ENCODE assay signal across 9 cellular contexts in the genomic region with DNA sequence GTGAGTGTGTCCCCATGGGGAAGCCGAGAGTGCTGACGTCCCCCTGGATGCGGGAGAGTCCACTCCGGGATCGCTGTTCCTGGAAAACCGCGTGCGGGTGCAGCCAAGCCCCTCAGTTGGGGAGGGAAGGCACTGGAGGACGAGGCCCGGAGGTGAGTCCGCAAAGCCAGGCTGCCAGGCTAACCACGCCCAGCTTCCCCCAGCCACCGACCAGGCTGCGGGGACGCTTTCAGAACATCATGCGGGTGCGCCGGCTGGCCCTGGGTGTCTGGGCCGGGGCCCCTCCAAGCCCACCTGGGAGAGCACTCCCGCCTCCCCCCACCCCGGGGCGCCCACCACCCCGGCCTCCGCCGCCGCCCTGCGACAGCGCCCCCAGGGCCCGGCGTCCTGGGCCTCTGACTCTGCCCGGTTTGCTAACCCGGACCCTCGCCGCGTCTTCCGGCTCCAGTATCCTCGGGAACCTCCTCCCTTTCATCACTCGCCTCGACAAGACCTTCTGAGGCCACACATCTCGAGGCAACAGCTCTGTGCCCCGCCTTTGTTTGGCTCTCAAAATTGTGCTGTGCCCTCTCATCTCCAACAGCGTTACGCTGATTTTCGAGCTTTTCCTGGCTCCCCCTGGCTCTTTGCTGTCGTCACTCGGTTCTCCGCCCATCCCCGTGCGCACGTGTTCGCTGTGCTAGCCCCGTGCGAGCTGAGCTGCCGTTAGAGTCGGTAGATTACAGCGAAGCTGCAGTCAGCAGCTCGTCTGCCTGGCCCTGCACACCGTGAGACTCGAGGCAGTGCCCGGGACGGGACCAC. TPM values are rescaled to one million over a fixed set of nuclear protein-coding genes. Genes with fewer than 3 reads are reported as not detected.
A peak's percentile ranks its signal among the peaks of the same experiment; 100 is the strongest.
DNase-seq lines count a peak whose midpoint lies in the region; ATAC-seq and TF ChIP-seq lines count a peak whose summit lies in the region.
"Had no signal": no experiment of that assay in that cellular context is flagged by ENCODE, and none has a peak within 500 bp of the region (broad histone marks: within the 10 kb centered on the region; RNA-seq: fewer than 3 reads in every experiment).

No MANE protein-coding gene starts in this region.

- peak overlapping the region; percentile 69 for H2AFZ ChIP-seq in mammary epithelial cell (ENCODE audit: low read depth, low read length)

- no peaks in the 10 kb centered on the region for H3K9me3 Mint-ChIP-seq in osteocyte (ENCODE audit: unreplicated experiment)

- H3K27ac Mint-ChIP-seq in osteocyte (ENCODE audit: unreplicated experiment) = no peak overlapping the region

- WGBS in mammary epithelial cell (ENCODE audit: low coverage, missing lambda C conversion rate) = 38% methylated on average over 24 of the region's 61 CpGs

- H3K9ac ChIP-seq in mammary epithelial cell (ENCODE audit: insufficient read depth, low read length) = no peak overlapping the region

- POLR2A ChIA-PET in BJ (lab: Charles Lee) = no interaction called here

- H3K4me1 ChIP-seq in mammary epithelial cell (ENCODE audit: insufficient read depth, low read length) = peaks cover 4% of the 10 kb centered on the region

- H3K27me3 ChIP-seq in BJ (ENCODE audit: control insufficient read depth, insufficient read depth, low read length) (peaks cover 19% of the 10 kb centered on the region), mammary epithelial cell (ENCODE audit: insufficient read depth, low read length) (no peaks in the 10 kb centered on the region)

- dilution Hi-C loops in mammary epithelial cell (cut with HindIII; ENCODE audit: low sequenced_read_pairs) = no loop called here

- peaks cover 43% of the 10 kb centered on the region for H3K27me3 Mint-ChIP-seq in osteocyte (ENCODE audit: unreplicated experiment)

- ATAC-seq in GM18870 (IDR thresholded peaks at IDR 0.05; ENCODE audit: unreplicated experiment) = no peak

- H3K4me3 Mint-ChIP-seq in osteocyte (ENCODE audit: unreplicated experiment) = no peak overlapping the region

- H3K4me3 ChIP-seq in BJ (ENCODE audit: low read depth, low read length) (peak overlapping the region; percentile 29), WI38 (ENCODE audit: low read depth, low read length) (peak overlapping the region; percentile 29; the same call in 1 of the 2 replicates), mammary epithelial cell (replicated peaks in 1 of 3; ENCODE audit: insufficient read depth in 1 of 3, low read depth in 2 of 3, low read length in 3 of 3) (no peak overlapping the region)

- no TSS peak for BruUV-seq in mammary epithelial cell (replicated peaks; lab: Mats Ljungman, UMichigan)

- in situ Hi-C loops in mammary epithelial cell (cut with MboI; ENCODE audit: low sequenced_read_pairs in 2 of 2) = no loop called here

- no peak overlapping the region for H3K27ac ChIP-seq in mammary epithelial cell (ENCODE audit: insufficient read depth, low read depth, low read length)
- H3K27ac ChIP-seq: epithelial cell of prostate had no signal

- H3K9me3 ChIP-seq in mammary epithelial cell (replicated peaks; ENCODE audit: insufficient read depth, low read length) = no peaks in the 10 kb centered on the region

- no peaks in the 10 kb centered on the region for H3K4me1 Mint-ChIP-seq in osteocyte (ENCODE audit: unreplicated experiment)

- TF ChIP-seq CTCF in BJ (IDR thresholded peaks at IDR 0.05; ENCODE audit: insufficient read depth, low read depth, low read length) (no peak), WI38 (IDR thresholded peaks at IDR 0.05; ENCODE audit: low read depth, low read length) (no peak), mammary epithelial cell (conservative IDR thresholded peaks at IDR 0.05 in 1 of 2, IDR thresholded peaks at IDR 0.05 in 1 of 2; ENCODE audit: extremely low read depth in 1 of 2, insufficient read depth in 1 of 2, low read depth in 1 of 2, low read length in 2 of 2) (no peak), osteocyte (IDR thresholded peaks at IDR 0.05) (no peak)

- CTCF ChIA-PET in BJ (lab: Yijun Ruan, JAX) = interaction anchor here (0.6 to 1.4 kb wide), 3 partner anchors 10 to 42 kb away, joined by 3 to 8 read pairs (median 5); no protein-coding TSS in a partner anchor
- CTCF ChIA-PET in mammary epithelial cell (lab: Charles Lee; ENCODE audit: low non-redundant PET) = interaction anchor here (0.6 kb wide), 1 partner anchor 18 kb away, joined by 3 read pairs; no protein-coding TSS in a partner anchor

- H3K4me2 ChIP-seq in mammary epithelial cell (ENCODE audit: insufficient read depth, low read depth, low read length) = peak overlapping the region; percentile 56

- intact Hi-C loops in mammary epithelial cell (cut with micrococcal nuclease) = no loop called here

- no peaks in the 10 kb centered on the region for H4K20me1 ChIP-seq in mammary epithelial cell (ENCODE audit: insufficient read depth, low read length)

- no peak for DNase-seq in BJ (ENCODE audit: low read depth)
- DNase-seq in mammary epithelial cell = no peak
- DNase-seq in left kidney (ENCODE audit: low read depth, low spot score) = peak; percentile 83
- DNase-seq in stimulated activated CD4-positive, alpha-beta T cell treated with anti-CD3 and anti-CD28 coated beads, Interleukin-4, amount 100 ng/mL, for 4 hours = peak; percentile 57 to 74
- no peak for DNase-seq in NCI-H69 (lab: John Stamatoyannopoulos, UW)
- DNase-seq in osteocyte (ENCODE audit: extremely low spot score, unreplicated experiment) = no peak

- H3K36me3 ChIP-seq in BJ (ENCODE audit: control insufficient read depth, insufficient read depth, low read length) (no peaks in the 10 kb centered on the region), mammary epithelial cell (ENCODE audit: insufficient read depth, low read length) (no peaks in the 10 kb centered on the region)

- H3K79me2 ChIP-seq in mammary epithelial cell (ENCODE audit: insufficient read depth, low read length) = no peaks in the 10 kb centered on the region

- H3K36me3 Mint-ChIP-seq in osteocyte (ENCODE audit: unreplicated experiment) = no peaks in the 10 kb centered on the region

RNA-seq across cellular contexts. Expression of gene ENTPD6, which starts 47.1 kb away (rescaled TPM):
- polyA plus RNA-seq in BJ (2011; rRNA removed) = 53.1 and 70.8 TPM in 2 replicates
- 26.9 and 39.2 TPM in 2 replicates for polyA minus RNA-seq in BJ (2011; rRNA and poly(A)+ RNA removed)
- 100 to 1,000 TPM in 1 of 2 donors, 10 to 100 TPM in 1; 82.9 to 130 TPM for total RNA-seq in mammary epithelial cell
- 127 TPM for polyA plus RNA-seq in mammary epithelial cell
- 195 TPM for polyA minus RNA-seq in mammary epithelial cell
- 62.0 and 62.5 TPM in 2 replicates for total RNA-seq in osteocyte

Comparison
In these comparisons a context has a peak if more than half of its experiments do, and no peak if none do; other contexts are left out.
1. DNase-seq: peak in left kidney (single experiment) and stimulated activated CD4-positive, alpha-beta T cell treated with anti-CD3 and anti-CD28 coated beads, Interleukin-4, amount 100 ng/mL, for 4 hours (2 of 2); none in BJ (single experiment), mammary epithelial cell (single experiment), NCI-H69 (single experiment) and osteocyte (single experiment).
2. H3K4me3 ChIP-seq: peak in BJ (single experiment) and WI38 (single experiment); none in mammary epithelial cell (0 of 3).